Comparison of ENCODE assay signal across 8 cellular contexts in genomic region chr6:18262812-18263560, GRCh38. TPM values are rescaled to one million over a fixed set of nuclear protein-coding genes. Genes with fewer than 3 reads are reported as not detected.
A peak's percentile ranks its signal among the peaks of the same experiment; 100 is the strongest.
DNase-seq lines count a peak whose midpoint lies in the region; ATAC-seq and TF ChIP-seq lines count a peak whose summit lies in the region.

No MANE protein-coding gene starts in this region.

- peak overlapping the region; percentile 97 for H3K4me3 Mint-ChIP-seq in memory B cell

- peak in 1 of 2 experiments; percentile 50 for DNase-seq in PC-9
- no peak for DNase-seq in breast epithelium (ENCODE audit: low spot score in 2 of 2)
- no peak for DNase-seq in memory B cell (ENCODE audit: low spot score in 2 of 2)
- DNase-seq in NCI-H187 (lab: John Stamatoyannopoulos, UW): no peak

- H3K4me2 ChIP-seq in BLaER1 (peak overlapping the region; percentile 89), PC-9 (peak overlapping the region; percentile 96)

- H2AFZ ChIP-seq in PC-9: peak overlapping the region; percentile 81

- H3K36me3 ChIP-seq in BLaER1: peaks cover 38% of the 10 kb centered on the region
- peaks cover 20% of the 10 kb centered on the region; the same call in 1 of the 2 replicates for H3K36me3 ChIP-seq in PC-9 (ENCODE audit: low read depth)
- H3K36me3 ChIP-seq in breast epithelium: peaks cover 2% of the 10 kb centered on the region
- H3K36me3 ChIP-seq in subcutaneous abdominal adipose tissue (ENCODE audit: control insufficient read depth in 5 of 5, insufficient read depth in 5 of 5, low read length in 5 of 5): peaks cover 0 to 3% (median 0%) of the 10 kb centered on the region in 5 donors

- BruUV-seq in PC-9 (replicated peaks; lab: Mats Ljungman, UMichigan): TSS peak; percentile 59

- H3K9me3 ChIP-seq in BLaER1: peaks cover 18% of the 10 kb centered on the region
- H3K9me3 ChIP-seq in PC-9 (ENCODE audit: insufficient read depth, low read depth): no peaks in the 10 kb centered on the region
- peaks cover 0 to 6% of the 10 kb centered on the region in 2 donors for H3K9me3 ChIP-seq in breast epithelium
- no peaks in the 10 kb centered on the region for H3K9me3 ChIP-seq in subcutaneous abdominal adipose tissue (ENCODE audit: control insufficient read depth in 5 of 5, low read length in 5 of 5)

- H3K27me3 ChIP-seq in BLaER1 (no peaks in the 10 kb centered on the region), PC-9 (ENCODE audit: insufficient read depth, low read depth) (no peaks in the 10 kb centered on the region), breast epithelium (no peaks in the 10 kb centered on the region), subcutaneous abdominal adipose tissue (ENCODE audit: control insufficient read depth in 5 of 5, insufficient read depth in 4 of 5, low read length in 5 of 5) (peaks cover 0 to 2% (median 0%) of the 10 kb centered on the region in 5 donors)

- no peaks in the 10 kb centered on the region for H3K9me2 ChIP-seq in PC-9 (ENCODE audit: insufficient read depth)

- H3K27ac Mint-ChIP-seq in memory B cell: peak overlapping the region; percentile 95

- no peaks in the 10 kb centered on the region for H3K9me3 Mint-ChIP-seq in memory B cell

- TF ChIP-seq POLR2A in breast epithelium (IDR thresholded peaks at IDR 0.05): no peak

- peak overlapping the region; percentile 98 for H3K9ac ChIP-seq in BLaER1
- H3K9ac ChIP-seq in subcutaneous abdominal adipose tissue (ENCODE audit: low read length in 5 of 5): peak overlapping the region; percentile 30 to 92 (median 85)

- H3K27me3 Mint-ChIP-seq in memory B cell: no peaks in the 10 kb centered on the region

- intact Hi-C loops in PC-9 (cut with micrococcal nuclease; ENCODE audit: unreplicated experiment) (loop anchor here (1.0 to 5.0 kb wide), 2 partner anchors 124 to 169 kb away; partner anchors contain the start of gene RNF144B), breast epithelium (cut with DNase I; ENCODE audit: low total_unique reads) (no loop called here)

- H3K27ac ChIP-seq in BLaER1: peak overlapping the region; percentile 98
- peak overlapping the region; percentile 73 for H3K27ac ChIP-seq in PC-9
- H3K27ac ChIP-seq in breast epithelium: peak overlapping the region; percentile 99
- H3K27ac ChIP-seq in subcutaneous abdominal adipose tissue (ENCODE audit: low read depth, low read length): peak overlapping the region; percentile 88

- H4K20me1 ChIP-seq in BLaER1: peaks cover 51% of the 10 kb centered on the region
- peaks cover 39% of the 10 kb centered on the region for H4K20me1 ChIP-seq in PC-9 (ENCODE audit: insufficient read depth)

- TF ChIP-seq CTCF in PC-9 (conservative IDR thresholded peaks at IDR 0.05) (no peak), breast epithelium (IDR thresholded peaks at IDR 0.05) (no peak)

- ATAC-seq in GM18907 (IDR thresholded peaks at IDR 0.05; ENCODE audit: unreplicated experiment) (peak; percentile 60), HG03066 (IDR thresholded peaks at IDR 0.05; ENCODE audit: low read depth, unreplicated experiment) (peak; percentile 52), memory B cell (ENCODE audit: low read depth) (peak; percentile 34)

- H3K4me1 ChIP-seq in BLaER1 (peaks cover 42% of the 10 kb centered on the region), PC-9 (replicated peaks; ENCODE audit: insufficient read depth) (peaks cover 41% of the 10 kb centered on the region), breast epithelium (peaks cover 0 to 5% of the 10 kb centered on the region in 2 donors), subcutaneous abdominal adipose tissue (ENCODE audit: control insufficient read depth in 5 of 5, insufficient read depth in 5 of 5, low read length in 5 of 5) (peaks cover 3 to 40% (median 36%) of the 10 kb centered on the region in 5 donors)

- CTCF ChIA-PET in PC-9 (lab: Charles Lee): no interaction called here

- H3F3A ChIP-seq in PC-9 (ENCODE audit: insufficient read depth, low read depth): peaks cover 17% of the 10 kb centered on the region

- H3K4me3 ChIP-seq in BLaER1 (peak overlapping the region; percentile 96), PC-9 (peak overlapping the region; percentile 97), breast epithelium (peak overlapping the region; percentile 65 to 98 (median 89)), subcutaneous abdominal adipose tissue (ENCODE audit: low read depth in 1 of 5, low read length in 5 of 5) (peak overlapping the region; percentile 87 to 94 (median 91))

- H3K36me3 Mint-ChIP-seq in memory B cell: no peaks in the 10 kb centered on the region

- H3K79me2 ChIP-seq in PC-9 (ENCODE audit: low read depth): peaks cover 60% of the 10 kb centered on the region

- POLR2A ChIA-PET in PC-9 (lab: Charles Lee; ENCODE audit: unreplicated experiment): interaction anchor here (0.6 to 0.7 kb wide), 2 partner anchors 556 to 1262 kb away, joined by 5 to 6 read pairs; partner anchors contain the start of gene NUP153

- H3K4me1 Mint-ChIP-seq in memory B cell: peaks cover 39% of the 10 kb centered on the region

RNA-seq across cellular contexts. Expression of gene DEK, which starts 1.3 kb away (rescaled TPM):
- total RNA-seq in PC-9 (2021): 192 and 260 TPM in 2 replicates
- 100 to 1,000 TPM; 107 to 162 (median 125) TPM for total RNA-seq in breast epithelium
